In genomic region chr2:215773728-215774127, GRCh38 we compare ENCODE assay signal across 1 cellular context.
TF ChIP-seq lines count a peak whose summit lies in the region.

No MANE protein-coding gene starts in this region.

TF ChIP-seq in IMR-90, 13 proteins besides CTCF, POLR2A, EP300 and RAD21 (continued from another document):
- TF ChIP-seq, protein P1, sequence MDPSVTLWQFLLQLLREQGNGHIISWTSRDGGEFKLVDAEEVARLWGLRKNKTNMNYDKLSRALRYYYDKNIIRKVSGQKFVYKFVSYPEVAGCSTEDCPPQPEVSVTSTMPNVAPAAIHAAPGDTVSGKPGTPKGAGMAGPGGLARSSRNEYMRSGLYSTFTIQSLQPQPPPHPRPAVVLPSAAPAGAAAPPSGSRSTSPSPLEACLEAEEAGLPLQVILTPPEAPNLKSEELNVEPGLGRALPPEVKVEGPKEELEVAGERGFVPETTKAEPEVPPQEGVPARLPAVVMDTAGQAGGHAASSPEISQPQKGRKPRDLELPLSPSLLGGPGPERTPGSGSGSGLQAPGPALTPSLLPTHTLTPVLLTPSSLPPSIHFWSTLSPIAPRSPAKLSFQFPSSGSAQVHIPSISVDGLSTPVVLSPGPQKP (IDR thresholded peaks at IDR 0.05; ENCODE audit: borderline replicate concordance, low read depth, low read length), result no peak
- TF ChIP-seq RCOR1 (IDR thresholded peaks at IDR 0.05; ENCODE audit: insufficient replicate concordance, low read length) (peak; percentile 84), SMC3 (IDR thresholded peaks at IDR 0.05; ENCODE audit: low read depth, low read length) (peak; percentile 25; the same call in 1 of the 2 replicates), CHD1 (IDR thresholded peaks at IDR 0.05; ENCODE audit: low read depth, low read length) (no peak), MAZ (IDR thresholded peaks at IDR 0.05; ENCODE audit: borderline replicate concordance, low read depth, low read length) (0 out of 2 replicates have a peak, but pooled peaks have one; percentile 48), BHLHE40 (IDR thresholded peaks at IDR 0.05; ENCODE audit: low read depth, low read length) (peak; percentile 61), MXI1 (IDR thresholded peaks at IDR 0.05; ENCODE audit: borderline replicate concordance, low read depth, low read length) (no peak)
TF ChIP-seq in IMR-90: peak in this region for 7.
